In genomic region chr17:79114455-79115301, GRCh38 we compare ENCODE assay signal across 1 cellular context.
TF ChIP-seq lines count a peak whose summit lies in the region.

No MANE protein-coding gene starts in this region.

TF ChIP-seq in SK-N-SH, 30 proteins besides CTCF, POLR2A, EP300 and RAD21 (continued from another document):
- no peak for TF ChIP-seq REST (IDR thresholded peaks at IDR 0.05; ENCODE audit: low read depth, low read length)
- TF ChIP-seq ZBTB33 (IDR thresholded peaks at IDR 0.05; ENCODE audit: borderline replicate concordance, low read depth): no peak
- TF ChIP-seq CHD2 (IDR thresholded peaks at IDR 0.05; ENCODE audit: low read length, partially characterized antibody): no peak
- TF ChIP-seq GATA2 (CRISPR knock-in tag; IDR thresholded peaks at IDR 0.05): peak; percentile 95
- no peak for TF ChIP-seq GABPA (IDR thresholded peaks at IDR 0.05; ENCODE audit: low read depth)
- TF ChIP-seq JUND (IDR thresholded peaks at IDR 0.05): no peak
- no peak for TF ChIP-seq TEAD4 (IDR thresholded peaks at IDR 0.05; ENCODE audit: borderline replicate concordance, insufficient read depth)
